Comparison of ENCODE assay signal across 16 cellular contexts in the genomic region with DNA sequence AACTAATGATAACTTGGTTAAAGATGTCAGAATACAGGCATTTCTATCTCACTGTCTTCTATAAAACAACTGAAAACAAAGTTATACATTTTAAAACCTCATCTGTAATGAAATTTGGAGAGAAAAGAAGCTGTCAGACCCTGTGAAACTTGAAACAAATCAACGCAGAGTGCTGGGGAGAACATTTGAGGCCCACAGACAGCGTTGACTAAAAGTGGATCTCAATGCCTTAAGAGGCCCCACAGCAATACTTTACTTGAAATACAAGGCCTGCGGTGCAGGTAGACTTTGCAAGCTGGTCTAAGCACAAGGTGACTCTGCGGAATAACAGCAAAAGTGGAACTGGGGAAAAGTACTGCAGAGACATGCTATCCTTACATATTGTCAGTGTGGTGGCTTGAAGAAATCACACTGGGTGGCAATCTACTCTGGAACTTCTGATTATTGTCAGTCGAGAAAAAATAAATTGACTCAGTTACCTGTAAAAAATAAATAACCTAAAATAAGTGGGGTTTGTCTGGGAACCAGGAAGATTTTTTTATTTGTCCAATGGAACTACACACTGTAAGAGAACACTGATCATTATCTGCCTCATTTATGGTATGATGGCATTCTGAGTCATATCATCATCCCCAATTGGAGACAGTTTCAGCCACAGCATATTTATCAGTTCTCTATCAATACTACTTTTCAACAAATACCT.
DNase-seq lines count a peak whose midpoint lies in the region; ATAC-seq, FAIRE-seq and TF ChIP-seq lines count a peak whose summit lies in the region.
"Had no signal": no experiment of that assay in that cellular context is flagged by ENCODE, and none has a peak within 500 bp of the region (broad histone marks: within the 10 kb centered on the region; RNA-seq: fewer than 3 reads in every experiment).

No MANE protein-coding gene starts in this region.

- DNase-seq in Caki2 (ENCODE audit: low read depth) (peak; percentile 10), HS-5 (ENCODE audit: low read depth) (peak; percentile 25), islet precursor cell (peak; percentile 67), RKO (ENCODE audit: low spot score) (no peak), GM19239 (ENCODE audit: insufficient read length, low spot score) (no peak)
- no peak for DNase-seq in activated CD4-positive, alpha-beta T cell treated with anti-CD3 and anti-CD28 coated beads for 1 hour
- DNase-seq: activated CD8-positive, alpha-beta T cell treated with anti-CD3 and anti-CD28 coated beads for 36 hours; activated naive CD8-positive, alpha-beta T cell treated with anti-CD3 and anti-CD28 coated beads for 36 hours; activated T-cell treated with anti-CD3 and anti-CD28 coated beads, Interleukin-2, amount 50 U/mL, for 48 hours; esophagus squamous epithelium; naive thymus-derived CD8-positive, alpha-beta T cell; NCI-H1417 treated with DMSO at 0.1 percent for 48 hours; NCI-H82 had no signal

- ATAC-seq in SK-N-SH treated with all-trans-retinoic acid at 6 μM for 48 hours (peak; percentile 96), GM18505 (IDR thresholded peaks at IDR 0.05; ENCODE audit: unreplicated experiment) (no peak)
- ATAC-seq: activated CD8-positive, alpha-beta T cell treated with anti-CD3 and anti-CD28 coated beads for 36 hours; naive thymus-derived CD8-positive, alpha-beta T cell; WTC11 had no signal

- no peak for TF ChIP-seq POLR2A in GM18505 (IDR thresholded peaks at IDR 0.05; ENCODE audit: borderline replicate concordance, extremely low read depth, insufficient read depth, insufficient read length)

- in situ Hi-C loops in Caki2 (cut with HindIII; ENCODE audit: low pct_unique_long_range_greater_than_20kb, low sequenced_read_pairs): no loop called here

- no peak for FAIRE-seq in GM19239 (lab: Jason Lieb, UNC)

TF ChIP-seq in SK-N-SH treated with all-trans-retinoic acid at 6 μM for 48 hours, 23 proteins besides CTCF, POLR2A, EP300 and RAD21:
- TF ChIP-seq TOX (CRISPR knock-in tag; IDR thresholded peaks at IDR 0.05; ENCODE audit: borderline replicate concordance) (no peak), ISL1 (CRISPR knock-in tag; IDR thresholded peaks at IDR 0.05) (0 out of 2 replicates have a peak, but pooled peaks have one; percentile 32), ZC3H10 (CRISPR knock-in tag; IDR thresholded peaks at IDR 0.05) (0 out of 2 replicates have a peak, but pooled peaks have one; percentile 15)

Comparison
In these comparisons a context has a peak if more than half of its experiments do, and no peak if none do; other contexts are left out.
1. DNase-seq: peak in Caki2 (single experiment), HS-5 (single experiment) and islet precursor cell (single experiment); none in RKO (single experiment), activated CD4-positive, alpha-beta T cell treated with anti-CD3 and anti-CD28 coated beads for 1 hour (single experiment) and GM19239 (single experiment).